ENCODE assay signal across 7 cellular contexts in the genomic region with DNA sequence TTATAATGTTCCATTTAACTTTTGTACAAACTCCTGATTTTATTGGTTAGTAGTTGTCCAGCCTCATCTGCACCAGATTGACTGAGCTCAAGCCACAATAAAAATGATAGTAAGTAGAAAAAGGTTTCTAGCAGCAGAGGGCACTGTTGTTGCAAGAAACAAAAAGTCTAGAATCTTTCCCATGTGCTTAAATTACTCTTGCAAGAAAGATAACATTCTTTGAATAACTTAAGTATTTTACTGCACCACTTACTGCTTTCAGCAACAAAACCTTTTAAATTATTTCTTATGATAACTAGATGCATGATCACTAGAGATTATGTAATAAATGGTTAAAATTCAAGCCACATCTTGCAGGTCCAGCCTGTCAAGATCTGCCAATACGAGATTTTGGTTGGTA. TPM values are rescaled to one million over a fixed set of nuclear protein-coding genes. Genes with fewer than 3 reads are reported as not detected.
DNase-seq lines count a peak whose midpoint lies in the region; ATAC-seq and TF ChIP-seq lines count a peak whose summit lies in the region.

No MANE protein-coding gene starts in this region.

- H3K27me3 ChIP-seq in right atrium auricular region, result no peaks in the 10 kb centered on the region
- H3K27me3 ChIP-seq in spleen (replicated peaks in 1 of 7), result no peaks in the 10 kb centered on the region

- peak; percentile 67 for ATAC-seq in GM21723 (IDR thresholded peaks at IDR 0.05; ENCODE audit: unreplicated experiment)
- no peak for ATAC-seq in activated CD8-positive, alpha-beta T cell treated with anti-CD3 and anti-CD28 coated beads, Interleukin-2, amount 10 ng/mL, durations not matched to agents 7 days and 5 days

- TF ChIP-seq CTCF in right atrium auricular region (IDR thresholded peaks at IDR 0.05), result peak; percentile 28 to 70
- TF ChIP-seq CTCF in spleen (IDR thresholded peaks at IDR 0.05 in 8 of 11, conservative IDR thresholded peaks at IDR 0.05 in 3 of 11), result peak in 7 of 11 experiments; percentile 34 to 57 (median 52)

- intact Hi-C loops in spleen (cut with DNase I; ENCODE audit: low total_unique reads), result loop anchor here (5.0 kb wide), 1 partner anchor 185 kb away; no protein-coding TSS in a partner anchor

- peaks cover 0 to 31% of the 10 kb centered on the region in 2 donors for H3K4me1 ChIP-seq in right atrium auricular region
- H3K4me1 ChIP-seq in spleen, result peaks cover 0 to 21% (median 8%) of the 10 kb centered on the region in 6 donors

- no peaks in the 10 kb centered on the region for H3K27me3 Mint-ChIP-seq in activated CD8-positive, alpha-beta T cell treated with anti-CD3 and anti-CD28 coated beads, Interleukin-2, amount 10 ng/mL, durations not matched to agents 7 days and 5 days (ENCODE audit: low read depth)
- H3K27me3 Mint-ChIP-seq in activated naive CD4-positive, alpha-beta T cell treated with anti-CD3 and anti-CD28 coated beads, Interleukin-2, amount 10 ng/mL, durations not matched to agents 7 days and 5 days, result no peaks in the 10 kb centered on the region

- peak; percentile 14 for DNase-seq in GF-D8 (lab: John Stamatoyannopoulos, UW)
- peak; percentile 7 for DNase-seq in NCI-H1092 (lab: John Stamatoyannopoulos, UW)
- peak; percentile 55 for DNase-seq in activated CD8-positive, alpha-beta T cell treated with anti-CD3 and anti-CD28 coated beads, Interleukin-2, amount 10 ng/mL, durations not matched to agents 7 days and 5 days
- no peak for DNase-seq in right atrium auricular region (ENCODE audit: low spot score)
- no peak for DNase-seq in spleen
- DNase-seq in activated naive CD4-positive, alpha-beta T cell treated with anti-CD3 and anti-CD28 coated beads, Interleukin-2, amount 10 ng/mL, durations not matched to agents 7 days and 5 days, result no peak

- H3K4me3 Mint-ChIP-seq in activated CD8-positive, alpha-beta T cell treated with anti-CD3 and anti-CD28 coated beads, Interleukin-2, amount 10 ng/mL, durations not matched to agents 7 days and 5 days, result no peak overlapping the region
- no peak overlapping the region for H3K4me3 Mint-ChIP-seq in activated naive CD4-positive, alpha-beta T cell treated with anti-CD3 and anti-CD28 coated beads, Interleukin-2, amount 10 ng/mL, durations not matched to agents 7 days and 5 days

- CTCF ChIA-PET in activated CD8-positive, alpha-beta T cell treated with anti-CD3 and anti-CD28 coated beads, Interleukin-2, amount 10 ng/mL, durations not matched to agents 7 days and 5 days (lab: Charles Lee), result interaction anchor here (0.7 to 2.0 kb wide), 18 partner anchors 9 to 190 kb away, joined by 3 to 15 read pairs (median 6); a partner anchor contains a TSS
- CTCF ChIA-PET in activated naive CD4-positive, alpha-beta T cell treated with anti-CD3 and anti-CD28 coated beads, Interleukin-2, amount 10 ng/mL, durations not matched to agents 7 days and 5 days (lab: Charles Lee), result interaction anchor here (0.7 to 1.5 kb wide), 10 partner anchors 8 to 197 kb away, joined by 3 to 17 read pairs (median 4); no protein-coding TSS in a partner anchor

- H3K27ac ChIP-seq in right atrium auricular region (peak overlapping the region in 1 of 2 donors; percentile 70), spleen (no peak overlapping the region)

- H3K36me3 ChIP-seq in right atrium auricular region (peaks cover 7% of the 10 kb centered on the region), spleen (peaks cover 0 to 61% (median 16%) of the 10 kb centered on the region in 6 donors)

- H3K36me3 Mint-ChIP-seq in activated CD8-positive, alpha-beta T cell treated with anti-CD3 and anti-CD28 coated beads, Interleukin-2, amount 10 ng/mL, durations not matched to agents 7 days and 5 days (ENCODE audit: low read depth), result peaks cover 13% of the 10 kb centered on the region
- H3K36me3 Mint-ChIP-seq in activated naive CD4-positive, alpha-beta T cell treated with anti-CD3 and anti-CD28 coated beads, Interleukin-2, amount 10 ng/mL, durations not matched to agents 7 days and 5 days, result peaks cover 6% of the 10 kb centered on the region

- no peaks in the 10 kb centered on the region for H3K4me1 Mint-ChIP-seq in activated CD8-positive, alpha-beta T cell treated with anti-CD3 and anti-CD28 coated beads, Interleukin-2, amount 10 ng/mL, durations not matched to agents 7 days and 5 days (ENCODE audit: low read depth)
- H3K4me1 Mint-ChIP-seq in activated naive CD4-positive, alpha-beta T cell treated with anti-CD3 and anti-CD28 coated beads, Interleukin-2, amount 10 ng/mL, durations not matched to agents 7 days and 5 days, result no peaks in the 10 kb centered on the region

- WGBS in spleen, 5 donors, result 88 to 98% (median 93%) methylated on average over 1 of the region's 1 CpG

- no peaks in the 10 kb centered on the region for H3K9me3 Mint-ChIP-seq in activated CD8-positive, alpha-beta T cell treated with anti-CD3 and anti-CD28 coated beads, Interleukin-2, amount 10 ng/mL, durations not matched to agents 7 days and 5 days (ENCODE audit: insufficient read depth)
- H3K9me3 Mint-ChIP-seq in activated naive CD4-positive, alpha-beta T cell treated with anti-CD3 and anti-CD28 coated beads, Interleukin-2, amount 10 ng/mL, durations not matched to agents 7 days and 5 days, result no peaks in the 10 kb centered on the region

- H3K9me3 ChIP-seq in right atrium auricular region (no peaks in the 10 kb centered on the region), spleen (no peaks in the 10 kb centered on the region)

- no peak for TF ChIP-seq POLR2A in spleen (IDR thresholded peaks at IDR 0.05)

- POLR2A ChIA-PET in activated CD8-positive, alpha-beta T cell treated with anti-CD3 and anti-CD28 coated beads, Interleukin-2, amount 10 ng/mL, durations not matched to agents 7 days and 5 days (lab: Charles Lee), result no interaction called here

- H3K4me3 ChIP-seq in right atrium auricular region (no peak overlapping the region), spleen (no peak overlapping the region)

- H3K27ac Mint-ChIP-seq in activated CD8-positive, alpha-beta T cell treated with anti-CD3 and anti-CD28 coated beads, Interleukin-2, amount 10 ng/mL, durations not matched to agents 7 days and 5 days, result no peak overlapping the region
- no peak overlapping the region for H3K27ac Mint-ChIP-seq in activated naive CD4-positive, alpha-beta T cell treated with anti-CD3 and anti-CD28 coated beads, Interleukin-2, amount 10 ng/mL, durations not matched to agents 7 days and 5 days

RNA-seq across cellular contexts. Expression of a gene that starts 27.0 kb away (rescaled TPM):
- not detected for total RNA-seq in activated CD8-positive, alpha-beta T cell treated with anti-CD3 and anti-CD28 coated beads, Interleukin-2, amount 10 ng/mL, durations not matched to agents 7 days and 5 days
- 100 to 1,000 TPM; 374 to 493 TPM for total RNA-seq in right atrium auricular region
- total RNA-seq in spleen, result not detected
- under 1 TPM in 1 of 3 donors, not detected in 2; 0.03 TPM for polyA plus RNA-seq in spleen

Comparison
In these comparisons a context has a peak if more than half of its experiments do, and no peak if none do; other contexts are left out.
1. DNase-seq: peak in GF-D8 (single experiment), NCI-H1092 (single experiment) and activated CD8-positive, alpha-beta T cell treated with anti-CD3 and anti-CD28 coated beads, Interleukin-2, amount 10 ng/mL, durations not matched to agents 7 days and 5 days (single experiment); none in right atrium auricular region (single experiment), spleen (single experiment) and activated naive CD4-positive, alpha-beta T cell treated with anti-CD3 and anti-CD28 coated beads, Interleukin-2, amount 10 ng/mL, durations not matched to agents 7 days and 5 days (single experiment).
2. RNA of a gene that starts 27.0 kb away (total RNA-seq): 374 to 493 TPM in right atrium auricular region; not detected in activated CD8-positive, alpha-beta T cell treated with anti-CD3 and anti-CD28 coated beads, Interleukin-2, amount 10 ng/mL, durations not matched to agents 7 days and 5 days and not detected in spleen; every median in the first group is over 100 times any median in the second.